In genomic region chr1:99672022-99672421, GRCh38 we compare ENCODE assay signal across 3 cellular contexts.
TF ChIP-seq lines count a peak whose summit lies in the region.

No MANE protein-coding gene starts in this region.

TF ChIP-seq in A549, 52 proteins besides CTCF, POLR2A, EP300 and RAD21:
- no peak for TF ChIP-seq NFE2L2 (conservative IDR thresholded peaks at IDR 0.05; ENCODE audit: low read length)
- TF ChIP-seq POLR2AphosphoS2 (conservative IDR thresholded peaks at IDR 0.05; ENCODE audit: low read length) = no peak
- TF ChIP-seq MYC (IDR thresholded peaks at IDR 0.05; ENCODE audit: borderline replicate concordance, low read length) = no peak
- TF ChIP-seq MAFK (IDR thresholded peaks at IDR 0.05; ENCODE audit: partially characterized antibody) = no peak

TF ChIP-seq in endothelial cell of umbilical vein, 7 proteins besides CTCF, POLR2A, EP300 and RAD21:
- TF ChIP-seq MAX (IDR thresholded peaks at IDR 0.05; ENCODE audit: insufficient read depth, insufficient read length) (no peak), POLR2AphosphoS5 (IDR thresholded peaks at IDR 0.05; ENCODE audit: insufficient read depth, low read depth, low read length) (no peak), GATA2 (IDR thresholded peaks at IDR 0.05; ENCODE audit: insufficient read depth, insufficient read length, low read depth, low read length) (no peak), FOS (IDR thresholded peaks at IDR 0.05; ENCODE audit: borderline replicate concordance, insufficient read depth, low read length) (no peak), JUN (IDR thresholded peaks at IDR 0.05; ENCODE audit: borderline replicate concordance, insufficient read depth, insufficient read length, low read depth) (no peak), EZH2 (IDR thresholded peaks at IDR 0.05; ENCODE audit: borderline replicate concordance, low read depth, low read length, severe bottlenecking) (no peak)
TF ChIP-seq in endothelial cell of umbilical vein: peak in this region for 0.

TF ChIP-seq in WTC11, 78 proteins besides CTCF, POLR2A, EP300 and RAD21:
- TF ChIP-seq E2F5 (CRISPR knock-in tag; IDR thresholded peaks at IDR 0.05) (no peak), TEAD4 (CRISPR knock-in tag; IDR thresholded peaks at IDR 0.05) (no peak), SMAD4 (CRISPR knock-in tag; IDR thresholded peaks at IDR 0.05) (no peak), ZBTB21 (CRISPR knock-in tag; IDR thresholded peaks at IDR 0.05; ENCODE audit: borderline replicate concordance) (no peak), ERG (CRISPR knock-in tag; IDR thresholded peaks at IDR 0.05) (no peak), FOXK1 (CRISPR knock-in tag; IDR thresholded peaks at IDR 0.05) (no peak), MAX (CRISPR knock-in tag; IDR thresholded peaks at IDR 0.05) (no peak), ZNF121 (CRISPR knock-in tag; IDR thresholded peaks at IDR 0.05) (no peak), ZNF281 (CRISPR knock-in tag; IDR thresholded peaks at IDR 0.05) (no peak), SMAD3 (CRISPR knock-in tag; IDR thresholded peaks at IDR 0.05; ENCODE audit: borderline replicate concordance) (no peak), HMGA2 (CRISPR knock-in tag; IDR thresholded peaks at IDR 0.05) (no peak)
